Comparison of ENCODE assay signal across 9 cellular contexts in genomic region chr15:31306426-31307269, GRCh38. TPM values are rescaled to one million over a fixed set of nuclear protein-coding genes. Genes with fewer than 3 reads are reported as not detected.
DNase-seq lines count a peak whose midpoint lies in the region; ATAC-seq and TF ChIP-seq lines count a peak whose summit lies in the region.
"Had no signal": no experiment of that assay in that cellular context is flagged by ENCODE, and none has a peak within 500 bp of the region (broad histone marks: within the 10 kb centered on the region; RNA-seq: fewer than 3 reads in every experiment).

No MANE protein-coding gene starts in this region.

- no peaks in the 10 kb centered on the region for H3K36me3 ChIP-seq in osteoblast (ENCODE audit: insufficient read depth, low read length)

- H3K36me3 Mint-ChIP-seq in CD4-positive, alpha-beta T cell (ENCODE audit: low read depth) = no peaks in the 10 kb centered on the region
- H3K36me3 Mint-ChIP-seq: activated naive CD8-positive, alpha-beta T cell treated with anti-CD3 and anti-CD28 coated beads for 36 hours had no signal

- no peak overlapping the region for H3K4me3 ChIP-seq in osteoblast (ENCODE audit: insufficient read depth, low read length)

- no peak overlapping the region for H3K27ac ChIP-seq in osteoblast (ENCODE audit: low read depth, low read length)
- no peak overlapping the region for H3K27ac ChIP-seq in CD4-positive, alpha-beta T cell (ENCODE audit: low read depth, low read length)

- no peak for TF ChIP-seq CTCF in osteoblast (IDR thresholded peaks at IDR 0.05; ENCODE audit: extremely low read depth, low read depth, low read length)
- TF ChIP-seq CTCF in CD4-positive, alpha-beta T cell (IDR thresholded peaks at IDR 0.05) = no peak

- no peaks in the 10 kb centered on the region for H3K4me1 ChIP-seq in osteoblast (ENCODE audit: insufficient read depth, low read length)

- CTCF ChIA-PET in CD4-positive, alpha-beta T cell (lab: Charles Lee) = no interaction called here

- H3K27me3 ChIP-seq in osteoblast (ENCODE audit: insufficient read depth, low read length) = peaks cover 8% of the 10 kb centered on the region
- no peaks in the 10 kb centered on the region for H3K27me3 ChIP-seq in CD4-positive, alpha-beta T cell (ENCODE audit: control insufficient read depth, insufficient read depth, low read length)

- intact Hi-C loops in cardiac septum (cut with DNase I) = no loop called here
- intact Hi-C loops in CD4-positive, alpha-beta T cell (cut with DNase I, micrococcal nuclease) = no loop called here

- no peak overlapping the region for H3K4me3 Mint-ChIP-seq in CD4-positive, alpha-beta T cell
- H3K4me3 Mint-ChIP-seq: activated naive CD8-positive, alpha-beta T cell treated with anti-CD3 and anti-CD28 coated beads for 36 hours had no signal

- H3K79me2 ChIP-seq in osteoblast (ENCODE audit: insufficient read depth, low read length) = no peaks in the 10 kb centered on the region

- DNase-seq in HPDE6-E6E7 (ENCODE audit: extremely low spot score) (peak; percentile 77), NCI-H748 treated with DMSO at 0.1 percent for 48 hours (lab: John Stamatoyannopoulos, UW) (peak; percentile 69), cardiac septum (ENCODE audit: low spot score) (peak; percentile 87), osteoblast (ENCODE audit: insufficient read length, low spot score, missing footprints) (peak; percentile 83), GOT3 (lab: John Stamatoyannopoulos, UW) (no peak), T1000 (lab: John Stamatoyannopoulos, UW) (no peak), NCI-H226 (no peak)
- DNase-seq in CD4-positive, alpha-beta T cell = no peak
- DNase-seq: activated naive CD8-positive, alpha-beta T cell treated with anti-CD3 and anti-CD28 coated beads for 36 hours had no signal

- H2AFZ ChIP-seq in osteoblast (ENCODE audit: low read length) = no peak overlapping the region

- no peak overlapping the region for H3K27ac Mint-ChIP-seq in CD4-positive, alpha-beta T cell
- H3K27ac Mint-ChIP-seq: activated naive CD8-positive, alpha-beta T cell treated with anti-CD3 and anti-CD28 coated beads for 36 hours had no signal

- no peaks in the 10 kb centered on the region for H3K9me3 ChIP-seq in osteoblast (ENCODE audit: low read depth, low read length)
- no peaks in the 10 kb centered on the region for H3K9me3 ChIP-seq in CD4-positive, alpha-beta T cell (ENCODE audit: control insufficient read depth, low read length)

- peaks cover 65% of the 10 kb centered on the region for H3K4me1 Mint-ChIP-seq in CD4-positive, alpha-beta T cell (ENCODE audit: low read depth)

- H3K27me3 Mint-ChIP-seq in CD4-positive, alpha-beta T cell = peaks cover 5% of the 10 kb centered on the region
- H3K27me3 Mint-ChIP-seq: activated naive CD8-positive, alpha-beta T cell treated with anti-CD3 and anti-CD28 coated beads for 36 hours had no signal

- POLR2A ChIA-PET in CD4-positive, alpha-beta T cell (lab: Charles Lee) = interaction anchor here (0.6 to 1.0 kb wide), 4 partner anchors 13 to 59 kb away, joined by 3 to 4 read pairs (median 3); no protein-coding TSS in a partner anchor

- no peak for ATAC-seq in CD4-positive, alpha-beta T cell (ENCODE audit: poor library complexity)

- no peaks in the 10 kb centered on the region for H4K20me1 ChIP-seq in osteoblast (ENCODE audit: insufficient read depth, low read length)

- H3K4me2 ChIP-seq in osteoblast (ENCODE audit: insufficient read depth, low read length) = no peak overlapping the region

- H3K9me3 Mint-ChIP-seq in CD4-positive, alpha-beta T cell = no peaks in the 10 kb centered on the region
- H3K9me3 Mint-ChIP-seq: activated naive CD8-positive, alpha-beta T cell treated with anti-CD3 and anti-CD28 coated beads for 36 hours had no signal

RNA-seq across cellular contexts. Expression of gene KLF13, which starts 20.0 kb away (rescaled TPM):
- total RNA-seq in cardiac septum (35.7 TPM), osteoblast (53.3 and 58.6 TPM in 2 replicates)
- total RNA-seq in CD4-positive, alpha-beta T cell = 100 to 1,000 TPM; 284 to 308 TPM

Comparison
In these comparisons a context has a peak if more than half of its experiments do, and no peak if none do; other contexts are left out.
1. DNase-seq: peak in HPDE6-E6E7 (single experiment), NCI-H748 treated with DMSO at 0.1 percent for 48 hours (single experiment), cardiac septum (single experiment) and osteoblast (single experiment); none in GOT3 (single experiment), T1000 (single experiment), NCI-H226 (single experiment) and CD4-positive, alpha-beta T cell (0 of 10).